In genomic region chr21:29657228-29657989, GRCh38 we compare ENCODE assay signal across 18 cellular contexts.
A peak's percentile ranks its signal among the peaks of the same experiment; 100 is the strongest.
DNase-seq lines count a peak whose midpoint lies in the region; TF ChIP-seq lines count a peak whose summit lies in the region.
"Had no signal": no experiment of that assay in that cellular context is flagged by ENCODE, and none has a peak within 500 bp of the region (broad histone marks: within the 10 kb centered on the region; RNA-seq: fewer than 3 reads in every experiment).

No MANE protein-coding gene starts in this region.

- peaks cover 19% of the 10 kb centered on the region for H3K4me1 Mint-ChIP-seq in activated CD4-positive, alpha-beta T cell treated with anti-CD3 and anti-CD28 coated beads, Interleukin-2, amount 10 ng/mL, durations not matched to agents 7 days and 5 days
- peaks cover 27% of the 10 kb centered on the region for H3K4me1 Mint-ChIP-seq in activated naive CD8-positive, alpha-beta T cell (ENCODE audit: low read depth)

- peaks cover 8% of the 10 kb centered on the region for H3K4me1 ChIP-seq in osteoblast (ENCODE audit: insufficient read depth, low read length)
- H3K4me1 ChIP-seq: vagina had no signal

- H3K36me3 ChIP-seq in osteoblast (ENCODE audit: insufficient read depth, low read length) = no peaks in the 10 kb centered on the region
- H3K36me3 ChIP-seq: vagina had no signal

- no peak for DNase-seq in activated CD4-positive, alpha-beta T cell treated with anti-CD3 and anti-CD28 coated beads, Interleukin-2, amount 10 ng/mL, durations not matched to agents 7 days and 5 days
- no peak for DNase-seq in activated CD4-positive, alpha-beta T cell treated with anti-CD3 and anti-CD28 coated beads for 48 hours
- DNase-seq in HL-60 (ENCODE audit: low read depth in 1 of 2, low spot score in 1 of 2) = no peak
- DNase-seq in osteoblast (ENCODE audit: insufficient read length, low spot score, missing footprints) = no peak
- DNase-seq in stimulated activated CD4-positive, alpha-beta T cell treated with anti-CD3 and anti-CD28 coated beads, Interleukin-2, amount 100 ng/mL, for 48 hours = no peak
- no peak for DNase-seq in DMS 273 (lab: John Stamatoyannopoulos, UW; ENCODE audit: unreplicated experiment)
- no peak for DNase-seq in NCI-H82 treated with DMSO at 0.1 percent for 48 hours (lab: John Stamatoyannopoulos, UW; ENCODE audit: unreplicated experiment)
- DNase-seq: COR-L47; NCI-H187 treated with DMSO at 0.1 percent for 48 hours; NCI-H524; nucleus accumbens; stimulated activated naive B cell treated with anti-CD40 and anti-IgM and Interleukin-4, amounts not matched to agents 10 μg/mL and 1 μg/mL and 100 μg/mL, for 72 hours had no signal

- no peak for TF ChIP-seq CTCF in HL-60 (IDR thresholded peaks at IDR 0.05; ENCODE audit: insufficient read depth, low read length)
- TF ChIP-seq CTCF in osteoblast (IDR thresholded peaks at IDR 0.05; ENCODE audit: extremely low read depth, low read depth, low read length) = no peak

- H3K4me3 ChIP-seq in HL-60 (replicated peaks; ENCODE audit: insufficient read depth, low read length) = no peak overlapping the region
- H3K4me3 ChIP-seq in osteoblast (ENCODE audit: insufficient read depth, low read length) = no peak overlapping the region
- H3K4me3 ChIP-seq: skin epidermis, vagina had no signal

- H3K27me3 ChIP-seq in HL-60 (ENCODE audit: insufficient read depth, poor library complexity, severe bottlenecking) (no peaks in the 10 kb centered on the region), osteoblast (ENCODE audit: insufficient read depth, low read length) (no peaks in the 10 kb centered on the region)
- H3K27me3 ChIP-seq: vagina had no signal

- POLR2A ChIA-PET in activated CD4-positive, alpha-beta T cell treated with anti-CD3 and anti-CD28 coated beads, Interleukin-2, amount 10 ng/mL, durations not matched to agents 7 days and 5 days (lab: Charles Lee) = no interaction called here

- H3K27ac Mint-ChIP-seq in activated CD4-positive, alpha-beta T cell treated with anti-CD3 and anti-CD28 coated beads, Interleukin-2, amount 10 ng/mL, durations not matched to agents 7 days and 5 days = peak overlapping the region; percentile 68
- peak overlapping the region; percentile 38 for H3K27ac Mint-ChIP-seq in activated naive CD8-positive, alpha-beta T cell
- H3K27ac Mint-ChIP-seq: memory B cell; stimulated activated naive B cell treated with anti-CD40 and anti-IgM and Interleukin-4, amounts not matched to agents 10 μg/mL and 1 μg/mL and 100 μg/mL, for 72 hours had no signal

- CTCF ChIA-PET in activated CD4-positive, alpha-beta T cell treated with anti-CD3 and anti-CD28 coated beads, Interleukin-2, amount 10 ng/mL, durations not matched to agents 7 days and 5 days (lab: Charles Lee) = no interaction called here

- no peaks in the 10 kb centered on the region for H3K79me2 ChIP-seq in osteoblast (ENCODE audit: insufficient read depth, low read length)

- peaks cover 4% of the 10 kb centered on the region for H3K27me3 Mint-ChIP-seq in activated CD4-positive, alpha-beta T cell treated with anti-CD3 and anti-CD28 coated beads, Interleukin-2, amount 10 ng/mL, durations not matched to agents 7 days and 5 days
- peaks cover 3% of the 10 kb centered on the region for H3K27me3 Mint-ChIP-seq in activated naive CD8-positive, alpha-beta T cell
- H3K27me3 Mint-ChIP-seq: dendritic cell treated with granulocyte-macrophage colony-stimulating factor and Interleukin-4, amounts not matched to agents 40 ng/mL and 50 ng/mL, for 4 days had no signal

- H3K4me2 ChIP-seq in osteoblast (ENCODE audit: insufficient read depth, low read length) = peak overlapping the region; percentile 76

- H3K36me3 Mint-ChIP-seq in activated CD4-positive, alpha-beta T cell treated with anti-CD3 and anti-CD28 coated beads, Interleukin-2, amount 10 ng/mL, durations not matched to agents 7 days and 5 days (ENCODE audit: low read depth) = no peaks in the 10 kb centered on the region
- peaks cover 6% of the 10 kb centered on the region for H3K36me3 Mint-ChIP-seq in activated naive CD8-positive, alpha-beta T cell

- no peak overlapping the region for H2AFZ ChIP-seq in osteoblast (ENCODE audit: low read length)

- H4K20me1 ChIP-seq in osteoblast (ENCODE audit: insufficient read depth, low read length) = no peaks in the 10 kb centered on the region

- peak overlapping the region; percentile 43 for H3K27ac ChIP-seq in HL-60 (replicated peaks)
- peak overlapping the region; percentile 49 for H3K27ac ChIP-seq in osteoblast (ENCODE audit: low read depth, low read length)
- H3K27ac ChIP-seq: skin epidermis, vagina had no signal

- H3K4me3 Mint-ChIP-seq in activated CD4-positive, alpha-beta T cell treated with anti-CD3 and anti-CD28 coated beads, Interleukin-2, amount 10 ng/mL, durations not matched to agents 7 days and 5 days = no peak overlapping the region
- H3K4me3 Mint-ChIP-seq in activated naive CD8-positive, alpha-beta T cell = peak overlapping the region; percentile 72
- H3K4me3 Mint-ChIP-seq: memory B cell; stimulated activated naive B cell treated with anti-CD40 and anti-IgM and Interleukin-4, amounts not matched to agents 10 μg/mL and 1 μg/mL and 100 μg/mL, for 72 hours; WTC11 had no signal

- H3K9me3 ChIP-seq in osteoblast (ENCODE audit: low read depth, low read length) = no peaks in the 10 kb centered on the region
- H3K9me3 ChIP-seq: vagina had no signal

- H3K9me3 Mint-ChIP-seq in activated CD4-positive, alpha-beta T cell treated with anti-CD3 and anti-CD28 coated beads, Interleukin-2, amount 10 ng/mL, durations not matched to agents 7 days and 5 days = peaks cover 7% of the 10 kb centered on the region
- peaks cover 7% of the 10 kb centered on the region for H3K9me3 Mint-ChIP-seq in activated naive CD8-positive, alpha-beta T cell (ENCODE audit: low read depth)
- H3K9me3 Mint-ChIP-seq: memory B cell had no signal
